ENCODE assay signal across 8 cellular contexts in genomic region chr19:17327654-17328516, GRCh38. TPM values are rescaled to one million over a fixed set of nuclear protein-coding genes. Genes with fewer than 3 reads are reported as not detected.
A peak's percentile ranks its signal among the peaks of the same experiment; 100 is the strongest.
DNase-seq lines count a peak whose midpoint lies in the region; ATAC-seq and TF ChIP-seq lines count a peak whose summit lies in the region.

No MANE protein-coding gene starts in this region.

- H3K27ac Mint-ChIP-seq in stimulated activated naive CD8-positive, alpha-beta T cell treated with anti-CD3 and anti-CD28 coated beads, Interleukin-15, Interleukin-2, amounts not matched to agents 100 ng/mL and 50 ng/mL, for 24 hours = no peak overlapping the region

- no peaks in the 10 kb centered on the region for H3K36me3 Mint-ChIP-seq in stimulated activated naive CD8-positive, alpha-beta T cell treated with anti-CD3 and anti-CD28 coated beads, Interleukin-15, Interleukin-2, amounts not matched to agents 100 ng/mL and 50 ng/mL, for 24 hours (ENCODE audit: low read depth)

- peaks cover 18% of the 10 kb centered on the region for H3K4me1 Mint-ChIP-seq in stimulated activated naive CD8-positive, alpha-beta T cell treated with anti-CD3 and anti-CD28 coated beads, Interleukin-15, Interleukin-2, amounts not matched to agents 100 ng/mL and 50 ng/mL, for 24 hours (ENCODE audit: low read depth)

- H3K27ac ChIP-seq in brain microvascular endothelial cell = no peak overlapping the region

- no peak for ATAC-seq in HG03378 (IDR thresholded peaks at IDR 0.05; ENCODE audit: unreplicated experiment)

- H3K36me3 ChIP-seq in brain microvascular endothelial cell (replicated peaks) = no peaks in the 10 kb centered on the region

- in situ Hi-C loops in brain microvascular endothelial cell (cut with HindIII; ENCODE audit: low pct_ligation_motif_present, low sequenced_read_pairs) = no loop called here

- H3K9me3 Mint-ChIP-seq in stimulated activated naive CD8-positive, alpha-beta T cell treated with anti-CD3 and anti-CD28 coated beads, Interleukin-15, Interleukin-2, amounts not matched to agents 100 ng/mL and 50 ng/mL, for 24 hours = no peaks in the 10 kb centered on the region

- H3K27me3 Mint-ChIP-seq in stimulated activated naive CD8-positive, alpha-beta T cell treated with anti-CD3 and anti-CD28 coated beads, Interleukin-15, Interleukin-2, amounts not matched to agents 100 ng/mL and 50 ng/mL, for 24 hours = no peaks in the 10 kb centered on the region

- H3K4me3 ChIP-seq in GM08714 (ENCODE audit: low read length) (peak overlapping the region; percentile 18; the same call in 1 of the 2 replicates), brain microvascular endothelial cell (ENCODE audit: low read depth, low read length) (no peak overlapping the region)

- DNase-seq in T-helper 1 cell (peak; percentile 43 to 61 (median 56)), brain microvascular endothelial cell (no peak), left kidney (ENCODE audit: low read depth, low spot score) (peak; percentile 96), NCI-H446 treated with DMSO at 0.1 percent for 48 hours (lab: John Stamatoyannopoulos, UW) (no peak), A172 (ENCODE audit: low spot score) (no peak)

- H3K27me3 ChIP-seq in brain microvascular endothelial cell (replicated peaks) = no peaks in the 10 kb centered on the region

- peak overlapping the region; percentile 43 for H3K4me3 Mint-ChIP-seq in stimulated activated naive CD8-positive, alpha-beta T cell treated with anti-CD3 and anti-CD28 coated beads, Interleukin-15, Interleukin-2, amounts not matched to agents 100 ng/mL and 50 ng/mL, for 24 hours

- TF ChIP-seq CTCF in brain microvascular endothelial cell (IDR thresholded peaks at IDR 0.05; ENCODE audit: low read depth, low read length, missing control alignments) = peak; percentile 17

RNA-seq across cellular contexts. Expression of gene ANO8, which starts 6.8 kb away (rescaled TPM):
- total RNA-seq in A172 (2014; rRNA removed; shearing (Covaris generic)) = 4.2 and 5.1 TPM in 2 replicates

RNA-seq across cellular contexts. Expression of gene GTPBP3, which starts 9.5 kb away (rescaled TPM):
- 21.5 and 24.0 TPM in 2 replicates for total RNA-seq in A172 (2014; rRNA removed; shearing (Covaris generic))

RNA-seq across cellular contexts. Expression of gene DDA1, which starts 18.5 kb away (rescaled TPM):
- total RNA-seq in A172 (2014; rRNA removed; shearing (Covaris generic)) = 89.1 and 104 TPM in 2 replicates

RNA-seq across cellular contexts. Expression of gene MRPL34, which starts 22.2 kb away (rescaled TPM):
- total RNA-seq in A172 (2014; rRNA removed; shearing (Covaris generic)) = 79.1 and 183 TPM in 2 replicates

RNA-seq across cellular contexts. Expression of gene ABHD8, which starts 24.7 kb away (rescaled TPM):
- 20.7 and 31.1 TPM in 2 replicates for total RNA-seq in A172 (2014; rRNA removed; shearing (Covaris generic))

Comparison
In these comparisons a context has a peak if more than half of its experiments do, and no peak if none do; other contexts are left out.
1. DNase-seq: peak in T-helper 1 cell (5 of 5) and left kidney (single experiment); none in brain microvascular endothelial cell (single experiment), NCI-H446 treated with DMSO at 0.1 percent for 48 hours (single experiment) and A172 (single experiment).